In genomic region chr11:57547854-57548377, GRCh38 we compare ENCODE assay signal across 10 cellular contexts. TPM values are rescaled to one million over a fixed set of nuclear protein-coding genes. Genes with fewer than 3 reads are reported as not detected.
A peak's percentile ranks its signal among the peaks of the same experiment; 100 is the strongest.
DNase-seq lines count a peak whose midpoint lies in the region; ATAC-seq, FAIRE-seq and TF ChIP-seq lines count a peak whose summit lies in the region.
"Had no signal": no experiment of that assay in that cellular context is flagged by ENCODE, and none has a peak within 500 bp of the region (broad histone marks: within the 10 kb centered on the region; RNA-seq: fewer than 3 reads in every experiment).

No MANE protein-coding gene starts in this region.

- H3F3A ChIP-seq in GM23338 (replicated peaks; ENCODE audit: low read depth), result no peaks in the 10 kb centered on the region

- DNase-seq in GM12891 (ENCODE audit: insufficient read length, low spot score) (peak; percentile 74), GM20000 (ENCODE audit: low spot score) (peak; percentile 74), GM23338 (ENCODE audit: low spot score) (no peak), OCI-M1 (lab: John Stamatoyannopoulos, UW) (no peak), NCI-H146 (lab: John Stamatoyannopoulos, UW) (no peak), psoas muscle (no peak)

- no peak for TF ChIP-seq CTCF in GM20000 (IDR thresholded peaks at IDR 0.05; ENCODE audit: extremely low read depth, missing control alignments)
- TF ChIP-seq CTCF in GM23338 (conservative IDR thresholded peaks at IDR 0.05; ENCODE audit: low read depth in 2 of 2), result no peak
- no peak for TF ChIP-seq CTCF in psoas muscle (IDR thresholded peaks at IDR 0.05)

- H3K36me3 ChIP-seq in GM23338 (ENCODE audit: insufficient read depth) (no peaks in the 10 kb centered on the region), psoas muscle (ENCODE audit: insufficient read depth in 1 of 2, low read depth in 1 of 2) (peaks cover 2 to 31% of the 10 kb centered on the region in 2 donors)

- ATAC-seq in HG03432 (IDR thresholded peaks at IDR 0.05; ENCODE audit: unreplicated experiment) (peak; percentile 85), GM23338 (no peak), psoas muscle (no peak)

- H3K9me3 Mint-ChIP-seq in dendritic cell treated with granulocyte-macrophage colony-stimulating factor and Interleukin-4, amounts not matched to agents 40 ng/mL and 50 ng/mL, for 4 days, result no peaks in the 10 kb centered on the region
- H3K9me3 Mint-ChIP-seq in GM23338, result no peaks in the 10 kb centered on the region; the same call in 1 of the 3 replicates

- no peaks in the 10 kb centered on the region for H3K9me2 ChIP-seq in GM23338 (ENCODE audit: insufficient read depth)

- TF ChIP-seq POLR2A in GM12891 (IDR thresholded peaks at IDR 0.05; ENCODE audit: low read depth, low read length), result no peak

- H3K27me3 Mint-ChIP-seq in dendritic cell treated with granulocyte-macrophage colony-stimulating factor and Interleukin-4, amounts not matched to agents 40 ng/mL and 50 ng/mL, for 4 days, result no peaks in the 10 kb centered on the region
- peaks cover 13% of the 10 kb centered on the region for H3K27me3 Mint-ChIP-seq in GM23338 (ENCODE audit: insufficient read depth, low read depth, poor library complexity)

- H3K27ac ChIP-seq in GM23338 (ENCODE audit: low read depth) (no peak overlapping the region), psoas muscle (no peak overlapping the region)

- H3K4me3 Mint-ChIP-seq in dendritic cell treated with granulocyte-macrophage colony-stimulating factor and Interleukin-4, amounts not matched to agents 40 ng/mL and 50 ng/mL, for 4 days, result no peak overlapping the region
- no peak overlapping the region for H3K4me3 Mint-ChIP-seq in GM23338

- H3K9me3 ChIP-seq in psoas muscle, result no peaks in the 10 kb centered on the region

- no peak overlapping the region for H3K4me2 ChIP-seq in GM23338

- peaks cover 55% of the 10 kb centered on the region for H3K36me3 Mint-ChIP-seq in dendritic cell treated with granulocyte-macrophage colony-stimulating factor and Interleukin-4, amounts not matched to agents 40 ng/mL and 50 ng/mL, for 4 days (ENCODE audit: low read depth)
- H3K36me3 Mint-ChIP-seq in GM23338 (ENCODE audit: low read depth), result peaks cover 36% of the 10 kb centered on the region

- intact Hi-C loops in dendritic cell treated with granulocyte-macrophage colony-stimulating factor and Interleukin-4, amounts not matched to agents 40 ng/mL and 50 ng/mL, for 4 days (cut with micrococcal nuclease), result no loop called here
- intact Hi-C loops in psoas muscle (cut with DNase I), result no loop called here

- H4K20me1 ChIP-seq in GM23338 (replicated peaks; ENCODE audit: insufficient read depth), result no peaks in the 10 kb centered on the region

- no peaks in the 10 kb centered on the region for H3K79me2 ChIP-seq in GM23338 (replicated peaks; ENCODE audit: insufficient read depth)

- H3K4me1 ChIP-seq in GM23338 (ENCODE audit: insufficient read depth) (peaks cover 11% of the 10 kb centered on the region; the same call in 1 of the 2 replicates), psoas muscle (no peaks in the 10 kb centered on the region)

- no peak overlapping the region for H2AFZ ChIP-seq in GM23338

- WGBS in psoas muscle, 3 donors, result 21 to 34% (median 31%) methylated on average over 6 of the region's 6 CpGs

- H3K4me1 Mint-ChIP-seq in dendritic cell treated with granulocyte-macrophage colony-stimulating factor and Interleukin-4, amounts not matched to agents 40 ng/mL and 50 ng/mL, for 4 days (ENCODE audit: low read depth), result peaks cover 11% of the 10 kb centered on the region
- H3K4me1 Mint-ChIP-seq in GM23338, result peaks cover 13% of the 10 kb centered on the region

- H3K4me3 ChIP-seq in GM23338 (no peak overlapping the region), psoas muscle (no peak overlapping the region)

- FAIRE-seq in GM12891 (lab: Jason Lieb, UNC), result peak; percentile 94

- peak overlapping the region; percentile 48 for H3K27ac Mint-ChIP-seq in dendritic cell treated with granulocyte-macrophage colony-stimulating factor and Interleukin-4, amounts not matched to agents 40 ng/mL and 50 ng/mL, for 4 days
- no peak overlapping the region for H3K27ac Mint-ChIP-seq in GM23338

- no peaks in the 10 kb centered on the region for H3K27me3 ChIP-seq in GM23338 (ENCODE audit: insufficient read depth)
- H3K27me3 ChIP-seq in psoas muscle (ENCODE audit: insufficient read depth in 3 of 3, low read length in 2 of 3), result no peaks in the 10 kb centered on the region

TF ChIP-seq in GM12891, 5 proteins besides CTCF, POLR2A, EP300 and RAD21:
- TF ChIP-seq POU2F2 (IDR thresholded peaks at IDR 0.05; ENCODE audit: low read depth, low read length) (no peak), SPI1 (IDR thresholded peaks at IDR 0.05; ENCODE audit: low read depth, low read length) (peak; percentile 92)

TF ChIP-seq in GM23338, 12 proteins besides CTCF, POLR2A, EP300 and RAD21 (continues in another document):
- TF ChIP-seq ZNF114 (CRISPR knock-in tag; IDR thresholded peaks at IDR 0.05) (no peak), CREB1 (CRISPR knock-in tag; IDR thresholded peaks at IDR 0.05; ENCODE audit: low read depth) (no peak), ETS1 (IDR thresholded peaks at IDR 0.05) (no peak)

RNA-seq across cellular contexts. Expression of gene SMTNL1, which starts 10.5 kb away (rescaled TPM):
- not detected for polyA plus RNA-seq in GM12891 (2012; ENCODE audit: low read depth, missing spikeins)
- total RNA-seq in GM23338 (2014; rRNA removed; shearing (Covaris generic)), result 0.31 TPM in 1 of 2 replicates, not detected in the other
- polyA plus RNA-seq in GM23338 (2016; fragmentation: Nextera tagmentation; extraction: Ambion mirVana) (0.14 and 0.70 TPM in 2 replicates), psoas muscle (10 to 100 TPM in 2 of 3 donors, 1 to 10 TPM in 1; 6.7 to 19.7 (median 14.9) TPM)
- 100 to 1,000 TPM in 1 of 4 donors, 10 to 100 TPM in 2, 1 to 10 TPM in 1; 7.6 to 118 (median 36.9) TPM for total RNA-seq in psoas muscle
- total RNA-seq: epithelial cell of proximal tubule; T-helper 1 cell treated with Interleukin-12 subunit alpha and Interleukin-12 subunit beta and Interleukin-4 antibody, amounts not matched to agents 30 ng/mL and 1 ng/mL, for 36 hours had no signal

RNA-seq across cellular contexts. Expression of gene TIMM10, which starts 17.4 kb away (rescaled TPM):
- polyA plus RNA-seq in GM12891 (2012; ENCODE audit: low read depth, missing spikeins), result 127 TPM
- 59.1 and 75.8 TPM in 2 replicates for total RNA-seq in GM23338 (2014; rRNA removed; shearing (Covaris generic))
- polyA plus RNA-seq in GM23338 (2016; fragmentation: Nextera tagmentation; extraction: Ambion mirVana) (193 and 194 TPM in 2 replicates), psoas muscle (100 to 1,000 TPM in 2 of 3 donors, 10 to 100 TPM in 1; 97.7 to 149 (median 112) TPM)
- 10 to 100 TPM; 55.0 to 90.0 (median 73.0) TPM for total RNA-seq in psoas muscle

RNA-seq across cellular contexts. Expression of gene UBE2L6, which starts 19.6 kb away (rescaled TPM):
- 123 TPM for polyA plus RNA-seq in GM12891 (2012; ENCODE audit: low read depth, missing spikeins)
- total RNA-seq in GM23338 (2014; rRNA removed; shearing (Covaris generic)), result 42.2 and 52.0 TPM in 2 replicates
- polyA plus RNA-seq in GM23338 (2016; fragmentation: Nextera tagmentation; extraction: Ambion mirVana) (46.0 and 46.5 TPM in 2 replicates), psoas muscle (1 to 10 TPM; 5.3 to 9.9 (median 9.1) TPM)
- 10 to 100 TPM in 3 of 4 donors, 1 to 10 TPM in 1; 6.8 to 24.7 (median 12.3) TPM for total RNA-seq in psoas muscle

RNA-seq across cellular contexts. Expression of gene SLC43A1, which starts 32.4 kb away (rescaled TPM):
- polyA plus RNA-seq in GM12891 (2012; ENCODE audit: low read depth, missing spikeins), result 6.2 TPM
- total RNA-seq in GM23338 (2014; rRNA removed; shearing (Covaris generic)), result 49.7 and 49.8 TPM in 2 replicates
- polyA plus RNA-seq in GM23338 (2016; fragmentation: Nextera tagmentation; extraction: Ambion mirVana) (19.6 and 19.7 TPM in 2 replicates), psoas muscle (10 to 100 TPM in 1 of 3 donors, 1 to 10 TPM in 2; 3.5 to 13.7 (median 7.5) TPM)
- total RNA-seq in psoas muscle, result 10 to 100 TPM in 1 of 4 donors, 1 to 10 TPM in 3; 4.1 to 15.3 (median 7.1) TPM

RNA-seq across cellular contexts. Expression of gene SERPING1, which starts 49.6 kb away (rescaled TPM):
- not detected for polyA plus RNA-seq in GM12891 (2012; ENCODE audit: low read depth, missing spikeins)
- total RNA-seq in GM23338 (2014; rRNA removed; shearing (Covaris generic)), result 40.8 and 42.3 TPM in 2 replicates
- polyA plus RNA-seq in GM23338 (2016; fragmentation: Nextera tagmentation; extraction: Ambion mirVana), result 49.8 and 54.7 TPM in 2 replicates
- 10 to 100 TPM; 65.1 to 97.3 (median 71.2) TPM for total RNA-seq in psoas muscle
- polyA plus RNA-seq in psoas muscle, result 10 to 100 TPM; 42.6 to 77.2 (median 62.3) TPM

Comparison
In these comparisons a context has a peak if more than half of its experiments do, and no peak if none do; other contexts are left out.
1. DNase-seq: peak in GM12891 (single experiment) and GM20000 (single experiment); none in GM23338 (single experiment), OCI-M1 (single experiment), NCI-H146 (single experiment) and psoas muscle (0 of 2).